1 cellular context compared by ENCODE assay signal in genomic region chr4:40733752-40734151, GRCh38.
TF ChIP-seq lines count a peak whose summit lies in the region.

No MANE protein-coding gene starts in this region.

TF ChIP-seq in HepG2, 621 proteins besides CTCF, POLR2A, EP300 and RAD21 (continued from another document):
- TF ChIP-seq ZNF275 (CRISPR knock-in tag; IDR thresholded peaks at IDR 0.05; ENCODE audit: borderline replicate concordance) (no peak), SRSF1 (optimal IDR thresholded peaks at IDR 0.05; ENCODE audit: low read depth, low read length) (no peak), ONECUT2 (CRISPR knock-in tag; IDR thresholded peaks at IDR 0.05) (no peak), GZF1 (CRISPR knock-in tag; IDR thresholded peaks at IDR 0.05) (no peak), NKX3-1 (CRISPR knock-in tag; IDR thresholded peaks at IDR 0.05) (no peak), ZFP1 (CRISPR knock-in tag; IDR thresholded peaks at IDR 0.05) (no peak), DPF2 (CRISPR knock-in tag; IDR thresholded peaks at IDR 0.05; ENCODE audit: borderline replicate concordance, low read depth) (no peak), ZFP82 (CRISPR knock-in tag; IDR thresholded peaks at IDR 0.05; ENCODE audit: borderline replicate concordance) (no peak), TFDP2 (CRISPR knock-in tag; IDR thresholded peaks at IDR 0.05) (no peak), GATAD2A (CRISPR knock-in tag; IDR thresholded peaks at IDR 0.05) (no peak)
